Comparison of ENCODE assay signal across 19 cellular contexts in the genomic region with DNA sequence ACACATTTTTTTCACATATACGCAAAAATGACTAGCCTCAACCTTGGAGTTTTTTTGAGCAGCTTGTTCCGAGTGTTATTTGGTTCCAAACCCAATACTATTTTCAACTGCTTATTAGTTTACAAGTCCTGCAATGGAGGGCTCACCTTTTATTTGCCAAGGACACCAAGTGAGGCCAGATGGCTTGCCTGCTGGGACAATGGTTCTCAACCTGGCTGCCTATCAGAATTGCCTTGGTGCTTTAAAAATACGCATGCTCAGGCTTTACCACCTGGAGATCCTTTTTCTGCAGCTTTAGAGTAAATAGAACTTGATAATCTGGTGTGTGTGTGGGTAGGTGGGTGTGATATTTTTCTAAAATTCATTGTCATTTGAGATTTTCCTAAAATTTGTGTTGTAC.
"Had no signal": no experiment of that assay in that cellular context is flagged by ENCODE, and none has a peak within 500 bp of the region (broad histone marks: within the 10 kb centered on the region; RNA-seq: fewer than 3 reads in every experiment).

No MANE protein-coding gene starts in this region.

- ATAC-seq: activated CD8-positive, alpha-beta T cell treated with anti-CD3 and anti-CD28 coated beads, Interleukin-2, amount 10 ng/mL, durations not matched to agents 7 days and 5 days; body of pancreas; gastroesophageal sphincter; heart left ventricle; upper lobe of right lung had no signal

- H3K4me3 Mint-ChIP-seq: activated CD4-positive, alpha-beta T cell treated with anti-CD3 and anti-CD28 coated beads, Interleukin-2, amount 10 ng/mL, durations not matched to agents 24 days and 14 days; activated CD8-positive, alpha-beta T cell treated with anti-CD3 and anti-CD28 coated beads, Interleukin-2, amount 10 ng/mL, durations not matched to agents 7 days and 5 days; activated naive CD4-positive, alpha-beta T cell treated with anti-CD3 and anti-CD28 coated beads for 36 hours; activated T-cell treated with anti-CD3 and anti-CD28 coated beads, Interleukin-2, amount 50 U/mL, for 24 hours; immature natural killer cell; nephron had no signal

- H3K4me1 Mint-ChIP-seq: activated CD4-positive, alpha-beta T cell treated with anti-CD3 and anti-CD28 coated beads, Interleukin-2, amount 10 ng/mL, durations not matched to agents 24 days and 14 days; immature natural killer cell; nephron had no signal

- H3K36me3 Mint-ChIP-seq: immature natural killer cell had no signal

- H3K27me3 Mint-ChIP-seq: activated T-cell treated with anti-CD3 and anti-CD28 coated beads, Interleukin-2, amount 50 U/mL, for 24 hours had no signal

- H3K9me3 Mint-ChIP-seq: activated CD4-positive, alpha-beta T cell treated with anti-CD3 and anti-CD28 coated beads, Interleukin-2, amount 10 ng/mL, durations not matched to agents 24 days and 14 days; activated naive CD4-positive, alpha-beta T cell treated with anti-CD3 and anti-CD28 coated beads for 36 hours; activated T-helper 2 cell treated with anti-CD3 and anti-CD28 coated beads, Interferon-gamma antibody, Interleukin-2, Interleukin-4, amounts not matched to agents 10 μg/mL and 5 μg/mL and 100 μg/mL, durations not matched to agents 14 hours and 24 hours and 36 hours; nephron had no signal

- H3K27ac Mint-ChIP-seq: activated CD4-positive, alpha-beta T cell treated with anti-CD3 and anti-CD28 coated beads, Interleukin-2, amount 10 ng/mL, durations not matched to agents 24 days and 14 days; activated CD8-positive, alpha-beta T cell treated with anti-CD3 and anti-CD28 coated beads, Interleukin-2, amount 10 ng/mL, durations not matched to agents 7 days and 5 days; activated naive CD4-positive, alpha-beta T cell treated with anti-CD3 and anti-CD28 coated beads for 36 hours; activated T-cell treated with anti-CD3 and anti-CD28 coated beads, Interleukin-2, amount 50 U/mL, for 24 hours; activated T-helper 2 cell treated with anti-CD3 and anti-CD28 coated beads, Interferon-gamma antibody, Interleukin-2, Interleukin-4, amounts not matched to agents 10 μg/mL and 5 μg/mL and 100 μg/mL, durations not matched to agents 14 hours and 24 hours and 36 hours; immature natural killer cell; nephron had no signal

- DNase-seq: activated CD4-positive, alpha-beta T cell treated with anti-CD3 and anti-CD28 coated beads, Interleukin-2, amount 10 ng/mL, durations not matched to agents 24 days and 14 days; activated CD4-positive, CD25-positive, alpha-beta regulatory T cell; activated CD8-positive, alpha-beta T cell treated with anti-CD3 and anti-CD28 coated beads, Interleukin-2, amount 10 ng/mL, durations not matched to agents 7 days and 5 days; activated naive CD4-positive, alpha-beta T cell treated with anti-CD3 and anti-CD28 coated beads for 36 hours; activated T-cell treated with anti-CD3 and anti-CD28 coated beads, Interleukin-2, amount 50 U/mL, for 24 hours; body of pancreas; heart left ventricle; immature natural killer cell; kidney glomerular epithelial cell; left ventricle myocardium inferior; mammary epithelial cell; midbrain; nucleus accumbens; stimulated activated CD8-positive, alpha-beta memory T cell treated with anti-CD3 and anti-CD28 coated beads, Interleukin-4, amount 100 ng/mL, for 48 hours; stimulated activated naive CD4-positive, alpha-beta T cell; upper lobe of right lung had no signal
